1 cellular context compared by ENCODE assay signal in genomic region chr12:39368096-39368495, GRCh38.
TF ChIP-seq lines count a peak whose summit lies in the region.

No MANE protein-coding gene starts in this region.

TF ChIP-seq in A549, 52 proteins besides CTCF, POLR2A, EP300 and RAD21 (continued from another document):
- no peak for TF ChIP-seq MYC (IDR thresholded peaks at IDR 0.05; ENCODE audit: borderline replicate concordance, low read length)
- TF ChIP-seq HDAC2 (IDR thresholded peaks at IDR 0.05) = no peak
- TF ChIP-seq PHF8 (IDR thresholded peaks at IDR 0.05; ENCODE audit: borderline replicate concordance, low read depth) = no peak
- no peak for TF ChIP-seq CBX2 (IDR thresholded peaks at IDR 0.05; ENCODE audit: borderline replicate concordance, low read depth)
